ENCODE assay signal across 11 cellular contexts in the genomic region with DNA sequence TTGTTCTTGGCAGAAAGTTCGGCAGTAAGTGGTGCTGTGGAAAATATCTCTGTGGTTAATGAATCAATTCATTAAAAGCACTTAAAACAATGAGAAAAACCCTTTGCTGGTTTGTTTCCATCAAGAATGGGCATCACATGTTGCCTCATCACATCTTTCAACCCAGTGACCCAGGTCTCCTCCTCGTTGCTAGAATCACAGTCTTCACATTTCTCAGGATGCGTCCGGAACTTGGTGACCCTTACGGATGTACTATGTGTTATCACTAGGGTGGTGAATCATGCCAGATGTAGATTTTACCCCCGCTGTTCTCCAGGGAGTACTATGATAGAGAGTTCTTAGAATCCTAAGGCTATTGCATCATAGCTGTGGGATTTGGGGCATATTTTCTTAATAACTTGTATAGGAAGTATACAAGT.
DNase-seq lines count a peak whose midpoint lies in the region; ATAC-seq, FAIRE-seq and TF ChIP-seq lines count a peak whose summit lies in the region.
"Had no signal": no experiment of that assay in that cellular context is flagged by ENCODE, and none has a peak within 500 bp of the region (broad histone marks: within the 10 kb centered on the region; RNA-seq: fewer than 3 reads in every experiment).

No MANE protein-coding gene starts in this region.

- TF ChIP-seq CTCF in AG09319 (IDR thresholded peaks at IDR 0.05; ENCODE audit: low read depth, low read length) = no peak
- TF ChIP-seq CTCF in bronchial epithelial cell (IDR thresholded peaks at IDR 0.05; ENCODE audit: insufficient read depth, low read length, severe bottlenecking) = no peak
- no peak for TF ChIP-seq CTCF in lung (IDR thresholded peaks at IDR 0.05; ENCODE audit: control extremely low read depth, extremely low read depth)
- TF ChIP-seq CTCF in transverse colon (IDR thresholded peaks at IDR 0.05) = no peak

- H3K4me3 ChIP-seq in bronchial epithelial cell (ENCODE audit: low read depth, low read length) (no peak overlapping the region), lung (no peak overlapping the region), transverse colon (no peak overlapping the region)

- TF ChIP-seq EP300 in transverse colon (IDR thresholded peaks at IDR 0.05; ENCODE audit: low read depth) = no peak

- H3K9me3 ChIP-seq in lung (ENCODE audit: control insufficient read depth in 2 of 2, insufficient read depth in 1 of 2, low read length in 1 of 2) = peaks cover 0 to 3% of the 10 kb centered on the region in 2 donors
- H3K9me3 ChIP-seq in transverse colon = no peaks in the 10 kb centered on the region

- no peak overlapping the region for H3K27ac ChIP-seq in lung (ENCODE audit: low read depth in 1 of 2, low read length in 1 of 2)
- H3K27ac ChIP-seq in transverse colon = no peak overlapping the region

- ATAC-seq in lung (ENCODE audit: insufficient read depth, low FRiP score) = peak; percentile 53

- no peak for FAIRE-seq in bronchial epithelial cell (lab: Jason Lieb, UNC)

- in situ Hi-C loops in transverse colon (cut with MboI; ENCODE audit: low pct_ligation_motif_present in 1 of 4, low pct_unique_long_range_greater_than_20kb in 1 of 4, low sequenced_read_pairs in 3 of 4) = no loop called here

- DNase-seq in AG09319 (ENCODE audit: extremely low read depth, low read depth) (peak; percentile 72), LHCN-M2 (ENCODE audit: low read depth) (peak; percentile 98), bronchial epithelial cell (ENCODE audit: low read depth) (peak; percentile 43), lung (ENCODE audit: low spot score) (no peak), NCI-H2081 (lab: John Stamatoyannopoulos, UW) (no peak), NCI-H1105 treated with DMSO at 0.1 percent for 48 hours (lab: John Stamatoyannopoulos, UW) (no peak), transverse colon (no peak)
- no peak for DNase-seq in stimulated activated CD4-positive, alpha-beta T cell treated with anti-CD3 and anti-CD28 coated beads, Interleukin-4, amount 100 ng/mL, for 1 hour
- DNase-seq: activated CD4-positive, CD25-positive, alpha-beta regulatory T cell treated with anti-CD3 and anti-CD28 coated beads, Interleukin-2, amount 50 U/mL, for 72 hours; CD8-positive, alpha-beta memory T cell; NCI-H510A treated with DMSO at 0.1 percent for 48 hours had no signal

- WGBS in lung, 2 donors = 66 to 81% methylated on average over 6 of the region's 6 CpGs
- 54 to 59% methylated on average over 6 of the region's 6 CpGs for WGBS in transverse colon (ENCODE audit: low coverage in 1 of 2), 2 donors

- no peak for TF ChIP-seq POLR2A in transverse colon (IDR thresholded peaks at IDR 0.05)

- H3K4me1 ChIP-seq in lung (ENCODE audit: control insufficient read depth in 2 of 2, insufficient read depth in 2 of 2, low read length in 2 of 2) (peaks cover 2 to 3% of the 10 kb centered on the region in 2 donors), transverse colon (peaks cover 0 to 8% (median 3%) of the 10 kb centered on the region in 4 donors)

- H3K27me3 ChIP-seq in bronchial epithelial cell (ENCODE audit: control insufficient read depth, insufficient read depth, low read length) = no peaks in the 10 kb centered on the region
- H3K27me3 ChIP-seq in lung (ENCODE audit: control insufficient read depth, insufficient read depth) = no peaks in the 10 kb centered on the region
- H3K27me3 ChIP-seq in transverse colon = no peaks in the 10 kb centered on the region

- intact Hi-C loops in transverse colon (cut with DNase I; ENCODE audit: low total_unique reads) = no loop called here

- H3K36me3 ChIP-seq in bronchial epithelial cell (ENCODE audit: control insufficient read depth, insufficient read depth, low read length) = no peaks in the 10 kb centered on the region
- H3K36me3 ChIP-seq in lung (ENCODE audit: control insufficient read depth in 2 of 2, insufficient read depth in 2 of 2, low read length in 2 of 2) = no peaks in the 10 kb centered on the region
- H3K36me3 ChIP-seq in transverse colon = no peaks in the 10 kb centered on the region

Comparison
In these comparisons a context has a peak if more than half of its experiments do, and no peak if none do; other contexts are left out.
1. DNase-seq: peak in AG09319 (single experiment), LHCN-M2 (single experiment) and bronchial epithelial cell (single experiment); none in lung (single experiment), stimulated activated CD4-positive, alpha-beta T cell treated with anti-CD3 and anti-CD28 coated beads, Interleukin-4, amount 100 ng/mL, for 1 hour (single experiment), NCI-H2081 (0 of 2), NCI-H1105 treated with DMSO at 0.1 percent for 48 hours (single experiment) and transverse colon (single experiment).